Comparison of ENCODE assay signal across 7 cellular contexts in genomic region chr22:29926057-29926456, GRCh38.
"Had no signal": no experiment of that assay in that cellular context is flagged by ENCODE, and none has a peak within 500 bp of the region (broad histone marks: within the 10 kb centered on the region; RNA-seq: fewer than 3 reads in every experiment).

No MANE protein-coding gene starts in this region.

- ATAC-seq: GM23338, HCT116, HepG2 had no signal

- H3K36me3 ChIP-seq: HAP-1 had no signal

- H3K27ac ChIP-seq: HL-60 had no signal

- FAIRE-seq: HepG2 had no signal

- DNase-seq: H7, KG1 had no signal

- H3K4me2 ChIP-seq: GM23338 had no signal

- H2AFZ ChIP-seq: GM23338 had no signal

- H3K9me3 ChIP-seq: HAP-1 had no signal

- H3K4me3 ChIP-seq: GM23338, HAP-1 had no signal
